In the genomic region with DNA sequence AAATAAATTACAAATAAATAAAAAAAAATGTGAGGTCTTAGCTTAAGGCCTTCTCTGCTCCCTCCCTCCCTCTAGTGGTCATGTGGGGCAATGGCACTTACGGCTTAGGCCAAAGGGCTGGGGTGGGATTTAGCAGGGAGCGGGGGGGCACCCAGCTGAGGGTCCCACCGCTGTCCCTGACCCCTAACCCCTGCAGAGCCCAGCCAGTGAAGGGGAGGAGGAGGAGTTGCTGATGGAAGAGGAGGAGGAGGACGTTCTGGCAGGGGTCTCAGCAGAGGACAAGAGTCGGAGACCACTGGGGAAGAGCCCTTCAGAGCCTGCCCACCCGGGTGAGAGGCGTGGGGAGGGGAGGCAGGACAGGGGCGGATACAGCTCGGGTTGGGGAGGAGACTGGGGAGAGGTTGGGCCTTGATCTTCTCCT, we compare ENCODE assay signal across 8 cellular contexts. TPM values are rescaled to one million over a fixed set of nuclear protein-coding genes. Genes with fewer than 3 reads are reported as not detected.
DNase-seq lines count a peak whose midpoint lies in the region.

No MANE protein-coding gene starts in this region.

- no peaks in the 10 kb centered on the region for H3K27me3 Mint-ChIP-seq in CD8-positive, alpha-beta memory T cell

- H3K4me3 Mint-ChIP-seq in CD8-positive, alpha-beta memory T cell: no peak overlapping the region

- H3K4me1 ChIP-seq in CD8-positive, alpha-beta memory T cell (ENCODE audit: insufficient read depth, low read length): no peaks in the 10 kb centered on the region

- DNase-seq in CD8-positive, alpha-beta memory T cell: peak in 4 of 5 donors; percentile 50 to 77 (median 52)
- peak; percentile 52 for DNase-seq in KBM-7
- peak; percentile 31 to 72 for DNase-seq in SW 1271 (lab: John Stamatoyannopoulos, UW)
- peak; percentile 74 for DNase-seq in astrocyte of the hippocampus (ENCODE audit: low read depth, low spot score)
- peak; percentile 75 for DNase-seq in iPS-NIHi7 (ENCODE audit: extremely low spot score)
- DNase-seq in stimulated activated CD4-positive, alpha-beta T cell treated with anti-CD3 and anti-CD28 coated beads, Interleukin-4, amount 100 ng/mL, for 1 hour: peak; percentile 56
- no peak for DNase-seq in NCI-H128 (lab: John Stamatoyannopoulos, UW; ENCODE audit: unreplicated experiment)
- no peak for DNase-seq in pons (ENCODE audit: low spot score)

- no peak overlapping the region for H3K27ac ChIP-seq in CD8-positive, alpha-beta memory T cell (ENCODE audit: low read depth, low read length)

- peaks cover 0 to 22% (median 0%) of the 10 kb centered on the region in 3 donors for H3K36me3 Mint-ChIP-seq in CD8-positive, alpha-beta memory T cell

- H3K27me3 ChIP-seq in CD8-positive, alpha-beta memory T cell (ENCODE audit: insufficient read depth, low read length, poor library complexity, severe bottlenecking): no peaks in the 10 kb centered on the region

- POLR2A ChIA-PET in CD8-positive, alpha-beta memory T cell (lab: Charles Lee): interaction anchor here (1.0 to 1.8 kb wide), 2 partner anchors 9 to 15 kb away, joined by 3 to 9 read pairs; a partner anchor contains a TSS

- H3K9me3 Mint-ChIP-seq in CD8-positive, alpha-beta memory T cell: no peaks in the 10 kb centered on the region

- peaks cover 0 to 3% (median 2%) of the 10 kb centered on the region in 3 donors for H3K4me1 Mint-ChIP-seq in CD8-positive, alpha-beta memory T cell

- H3K9me3 ChIP-seq in CD8-positive, alpha-beta memory T cell (ENCODE audit: low read length): no peaks in the 10 kb centered on the region

- H3K4me3 ChIP-seq in CD8-positive, alpha-beta memory T cell (ENCODE audit: low read length): no peak overlapping the region

- H3K36me3 ChIP-seq in CD8-positive, alpha-beta memory T cell (ENCODE audit: insufficient read depth, low read length): no peaks in the 10 kb centered on the region

- peak overlapping the region in 3 of 8 donors; percentile 22 to 87 (median 46) for H3K27ac Mint-ChIP-seq in CD8-positive, alpha-beta memory T cell

- CTCF ChIA-PET in CD8-positive, alpha-beta memory T cell (lab: Charles Lee): interaction anchor here (0.6 to 4.8 kb wide), 23 partner anchors 9 to 365 kb away, joined by 3 to 41 read pairs (median 5); a partner anchor contains a TSS

- in situ Hi-C loops in KBM-7 (cut with MboI; ENCODE audit: low pct_unique_long_range_greater_than_20kb, low sequenced_read_pairs): no loop called here

RNA-seq across cellular contexts. Expression of a gene that starts 9.3 kb away (rescaled TPM):
- total RNA-seq in CD8-positive, alpha-beta memory T cell: 10 to 100 TPM; 17.0 to 18.3 TPM
- 8.4 TPM for polyA plus RNA-seq in CD8-positive, alpha-beta memory T cell

RNA-seq across cellular contexts. Expression of a gene that starts 14.1 kb away (rescaled TPM):
- total RNA-seq in CD8-positive, alpha-beta memory T cell: 1 to 10 TPM; 3.9 to 6.1 TPM
- polyA plus RNA-seq in CD8-positive, alpha-beta memory T cell: 1.8 TPM

RNA-seq across cellular contexts. Expression of a gene that starts 47.6 kb away (rescaled TPM):
- 10 to 100 TPM; 39.8 to 41.2 TPM for total RNA-seq in CD8-positive, alpha-beta memory T cell
- polyA plus RNA-seq in CD8-positive, alpha-beta memory T cell: 24.7 TPM

RNA-seq across cellular contexts. Expression of a gene that starts 48.3 kb away (rescaled TPM):
- 10 to 100 TPM; 10.9 to 13.9 TPM for total RNA-seq in CD8-positive, alpha-beta memory T cell
- 3.1 TPM for polyA plus RNA-seq in CD8-positive, alpha-beta memory T cell

RNA-seq across cellular contexts. Expression of a gene that starts 49.7 kb away (rescaled TPM):
- 10 to 100 TPM; 65.2 to 69.5 TPM for total RNA-seq in CD8-positive, alpha-beta memory T cell
- polyA plus RNA-seq in CD8-positive, alpha-beta memory T cell: 5.8 TPM

Comparison
In these comparisons a context has a peak if more than half of its experiments do, and no peak if none do; other contexts are left out.
1. DNase-seq: peak in CD8-positive, alpha-beta memory T cell (4 of 5), KBM-7 (single experiment), SW 1271 (2 of 2), astrocyte of the hippocampus (single experiment), iPS-NIHi7 (single experiment) and stimulated activated CD4-positive, alpha-beta T cell treated with anti-CD3 and anti-CD28 coated beads, Interleukin-4, amount 100 ng/mL, for 1 hour (single experiment); none in NCI-H128 (single experiment) and pons (single experiment).